ENCODE assay signal across 2 cellular contexts in the genomic region with DNA sequence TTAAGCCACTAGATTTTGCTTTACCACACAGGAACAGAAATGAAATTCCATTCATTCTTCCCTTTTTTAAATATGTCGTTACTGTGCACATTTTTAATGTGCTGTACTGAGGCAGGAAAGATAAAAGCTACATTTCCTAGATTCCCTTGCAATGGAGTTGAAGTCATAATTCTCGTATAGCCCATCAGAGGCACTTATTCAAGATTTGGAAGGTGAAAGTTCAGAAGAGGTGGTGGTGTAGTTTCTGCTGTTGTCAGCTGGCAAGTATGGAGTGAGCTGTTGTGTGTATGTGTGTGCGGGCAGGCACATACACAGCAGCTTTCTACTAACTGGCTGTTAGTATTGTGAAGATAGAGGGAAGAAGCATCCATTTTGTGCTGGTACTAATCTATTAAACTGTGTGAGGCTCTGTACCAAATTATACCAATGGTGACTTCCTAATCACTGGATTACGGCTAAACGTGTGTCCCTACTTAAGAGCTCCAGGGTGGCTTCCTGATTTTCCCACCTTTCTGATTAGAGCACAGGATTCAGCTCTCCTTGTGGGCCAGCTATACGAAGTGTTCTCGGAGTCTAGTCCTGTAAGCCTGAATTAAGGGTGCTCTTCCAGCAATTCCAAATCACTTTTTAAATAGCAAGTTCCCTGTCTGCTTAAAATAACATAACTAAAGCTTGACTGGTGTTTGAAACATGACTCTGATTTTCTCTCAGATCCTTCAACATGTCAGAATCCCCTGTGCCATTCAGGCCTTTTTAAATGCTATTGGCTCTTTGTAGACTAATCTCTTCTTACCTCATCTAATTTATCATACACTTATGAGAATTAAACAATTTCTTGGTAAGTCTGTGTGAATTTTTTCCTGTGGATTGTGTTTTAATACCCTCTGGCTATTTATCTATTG.
TF ChIP-seq lines count a peak whose summit lies in the region.

No MANE protein-coding gene starts in this region.

TF ChIP-seq in IMR-90, 13 proteins besides CTCF, POLR2A, EP300 and RAD21:
- TF ChIP-seq RCOR1 (IDR thresholded peaks at IDR 0.05; ENCODE audit: insufficient replicate concordance, low read length) (no peak), MAZ (IDR thresholded peaks at IDR 0.05; ENCODE audit: borderline replicate concordance, low read depth, low read length) (no peak), SMC3 (IDR thresholded peaks at IDR 0.05; ENCODE audit: low read depth, low read length) (no peak), BHLHE40 (IDR thresholded peaks at IDR 0.05; ENCODE audit: low read depth, low read length) (no peak), CEBPB (IDR thresholded peaks at IDR 0.05; ENCODE audit: low read depth, low read length) (no peak), MAFK (IDR thresholded peaks at IDR 0.05; ENCODE audit: low read depth, low read length) (no peak), FOS (IDR thresholded peaks at IDR 0.05; ENCODE audit: low read depth, low read length) (no peak)
- TF ChIP-seq, protein P1, sequence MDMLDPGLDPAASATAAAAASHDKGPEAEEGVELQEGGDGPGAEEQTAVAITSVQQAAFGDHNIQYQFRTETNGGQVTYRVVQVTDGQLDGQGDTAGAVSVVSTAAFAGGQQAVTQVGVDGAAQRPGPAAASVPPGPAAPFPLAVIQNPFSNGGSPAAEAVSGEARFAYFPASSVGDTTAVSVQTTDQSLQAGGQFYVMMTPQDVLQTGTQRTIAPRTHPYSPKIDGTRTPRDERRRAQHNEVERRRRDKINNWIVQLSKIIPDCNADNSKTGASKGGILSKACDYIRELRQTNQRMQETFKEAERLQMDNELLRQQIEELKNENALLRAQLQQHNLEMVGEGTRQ (IDR thresholded peaks at IDR 0.05; ENCODE audit: low read depth, low read length), result no peak
- TF ChIP-seq, protein P2, sequence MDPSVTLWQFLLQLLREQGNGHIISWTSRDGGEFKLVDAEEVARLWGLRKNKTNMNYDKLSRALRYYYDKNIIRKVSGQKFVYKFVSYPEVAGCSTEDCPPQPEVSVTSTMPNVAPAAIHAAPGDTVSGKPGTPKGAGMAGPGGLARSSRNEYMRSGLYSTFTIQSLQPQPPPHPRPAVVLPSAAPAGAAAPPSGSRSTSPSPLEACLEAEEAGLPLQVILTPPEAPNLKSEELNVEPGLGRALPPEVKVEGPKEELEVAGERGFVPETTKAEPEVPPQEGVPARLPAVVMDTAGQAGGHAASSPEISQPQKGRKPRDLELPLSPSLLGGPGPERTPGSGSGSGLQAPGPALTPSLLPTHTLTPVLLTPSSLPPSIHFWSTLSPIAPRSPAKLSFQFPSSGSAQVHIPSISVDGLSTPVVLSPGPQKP (IDR thresholded peaks at IDR 0.05; ENCODE audit: borderline replicate concordance, low read depth, low read length), result no peak

TF ChIP-seq in GM12878, 131 proteins besides CTCF, POLR2A, EP300 and RAD21:
- TF ChIP-seq MXI1 (IDR thresholded peaks at IDR 0.05; ENCODE audit: low read depth, low read length), result no peak
- TF ChIP-seq, protein P3, sequence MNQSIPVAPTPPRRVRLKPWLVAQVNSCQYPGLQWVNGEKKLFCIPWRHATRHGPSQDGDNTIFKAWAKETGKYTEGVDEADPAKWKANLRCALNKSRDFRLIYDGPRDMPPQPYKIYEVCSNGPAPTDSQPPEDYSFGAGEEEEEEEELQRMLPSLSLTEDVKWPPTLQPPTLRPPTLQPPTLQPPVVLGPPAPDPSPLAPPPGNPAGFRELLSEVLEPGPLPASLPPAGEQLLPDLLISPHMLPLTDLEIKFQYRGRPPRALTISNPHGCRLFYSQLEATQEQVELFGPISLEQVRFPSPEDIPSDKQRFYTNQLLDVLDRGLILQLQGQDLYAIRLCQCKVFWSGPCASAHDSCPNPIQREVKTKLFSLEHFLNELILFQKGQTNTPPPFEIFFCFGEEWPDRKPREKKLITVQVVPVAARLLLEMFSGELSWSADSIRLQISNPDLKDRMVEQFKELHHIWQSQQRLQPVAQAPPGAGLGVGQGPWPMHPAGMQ (IDR thresholded peaks at IDR 0.05; ENCODE audit: borderline replicate concordance), result no peak
- TF ChIP-seq POLR2AphosphoS2 (IDR thresholded peaks at IDR 0.05; ENCODE audit: low read depth, low read length), result no peak
- no peak for TF ChIP-seq ESRRA (IDR thresholded peaks at IDR 0.05; ENCODE audit: low read length)
- TF ChIP-seq SUZ12 (IDR thresholded peaks at IDR 0.05; ENCODE audit: unreplicated experiment), result no peak
- no peak for TF ChIP-seq ETV6 (conservative IDR thresholded peaks at IDR 0.05 in 1 of 2, IDR thresholded peaks at IDR 0.05 in 1 of 2; ENCODE audit: borderline replicate concordance in 1 of 2, low read depth in 1 of 2)
- TF ChIP-seq FOS (IDR thresholded peaks at IDR 0.05; ENCODE audit: borderline replicate concordance, extremely low read depth, insufficient read length), result no peak
- TF ChIP-seq, protein P4, sequence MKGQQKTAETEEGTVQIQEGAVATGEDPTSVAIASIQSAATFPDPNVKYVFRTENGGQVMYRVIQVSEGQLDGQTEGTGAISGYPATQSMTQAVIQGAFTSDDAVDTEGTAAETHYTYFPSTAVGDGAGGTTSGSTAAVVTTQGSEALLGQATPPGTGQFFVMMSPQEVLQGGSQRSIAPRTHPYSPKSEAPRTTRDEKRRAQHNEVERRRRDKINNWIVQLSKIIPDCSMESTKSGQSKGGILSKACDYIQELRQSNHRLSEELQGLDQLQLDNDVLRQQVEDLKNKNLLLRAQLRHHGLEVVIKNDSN (IDR thresholded peaks at IDR 0.05; ENCODE audit: borderline replicate concordance, extremely low read length, insufficient read depth, low read depth, low read length), result no peak
- TF ChIP-seq, protein P5, sequence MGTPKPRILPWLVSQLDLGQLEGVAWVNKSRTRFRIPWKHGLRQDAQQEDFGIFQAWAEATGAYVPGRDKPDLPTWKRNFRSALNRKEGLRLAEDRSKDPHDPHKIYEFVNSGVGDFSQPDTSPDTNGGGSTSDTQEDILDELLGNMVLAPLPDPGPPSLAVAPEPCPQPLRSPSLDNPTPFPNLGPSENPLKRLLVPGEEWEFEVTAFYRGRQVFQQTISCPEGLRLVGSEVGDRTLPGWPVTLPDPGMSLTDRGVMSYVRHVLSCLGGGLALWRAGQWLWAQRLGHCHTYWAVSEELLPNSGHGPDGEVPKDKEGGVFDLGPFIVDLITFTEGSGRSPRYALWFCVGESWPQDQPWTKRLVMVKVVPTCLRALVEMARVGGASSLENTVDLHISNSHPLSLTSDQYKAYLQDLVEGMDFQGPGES (IDR thresholded peaks at IDR 0.05), result no peak
TF ChIP-seq in GM12878: peak in this region for 0.
